In the genomic region with DNA sequence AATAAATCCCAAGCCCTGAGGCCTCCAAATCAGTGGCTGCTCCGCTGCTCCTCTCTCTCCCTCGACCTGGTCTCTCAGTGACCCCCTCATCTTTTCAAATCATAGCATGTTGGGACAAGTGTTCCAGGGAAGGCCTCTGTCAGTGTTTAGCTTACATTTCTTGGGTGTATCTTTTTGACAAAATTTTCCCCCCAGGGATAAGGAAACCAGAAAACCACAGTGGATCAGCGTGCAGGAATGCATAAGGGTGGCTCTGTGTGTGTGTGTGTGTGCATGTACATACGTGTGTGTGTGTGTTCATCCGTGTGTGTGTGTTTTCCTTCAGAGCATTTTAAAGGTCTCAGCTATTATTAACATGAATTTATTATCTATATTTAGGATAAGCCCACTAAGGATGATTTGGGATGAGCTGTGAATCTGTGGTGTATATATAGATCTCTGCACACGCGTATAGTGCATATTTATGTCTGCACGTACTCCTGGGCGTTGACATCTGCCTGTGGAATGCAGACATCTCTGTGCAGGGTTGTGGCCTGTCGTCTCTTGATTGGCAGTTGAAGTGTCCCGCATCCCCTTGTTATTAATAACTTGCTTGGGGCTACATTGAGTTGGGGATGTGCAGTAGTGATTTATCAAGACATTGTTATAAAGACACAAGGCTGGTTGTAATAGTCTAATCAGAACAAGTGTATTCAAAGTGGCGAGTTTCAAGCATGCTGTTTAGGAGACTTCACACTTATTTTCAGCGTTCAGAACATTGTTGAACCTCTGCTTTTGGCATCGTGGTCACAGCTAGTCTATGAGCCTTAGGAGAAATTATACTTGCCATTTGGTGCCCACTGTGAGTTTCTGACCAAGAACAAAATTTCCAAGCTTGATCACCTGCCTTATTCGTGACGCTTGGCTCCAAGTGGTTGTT, we compare ENCODE assay signal across 15 cellular contexts. TPM values are rescaled to one million over a fixed set of nuclear protein-coding genes. Genes with fewer than 3 reads are reported as not detected.
A peak's percentile ranks its signal among the peaks of the same experiment; 100 is the strongest.
DNase-seq lines count a peak whose midpoint lies in the region; ATAC-seq and TF ChIP-seq lines count a peak whose summit lies in the region.
"Had no signal": no experiment of that assay in that cellular context is flagged by ENCODE, and none has a peak within 500 bp of the region (broad histone marks: within the 10 kb centered on the region; RNA-seq: fewer than 3 reads in every experiment).

No MANE protein-coding gene starts in this region.

- H3K36me3 ChIP-seq in cardiac muscle cell (no peaks in the 10 kb centered on the region), RWPE2 (ENCODE audit: low read depth) (no peaks in the 10 kb centered on the region), thymus (ENCODE audit: control insufficient read depth, insufficient read depth) (peaks cover 6% of the 10 kb centered on the region), aorta (ENCODE audit: control insufficient read depth in 1 of 2, insufficient read depth in 2 of 2, low read length in 1 of 2) (no peaks in the 10 kb centered on the region)

- H3K9me3 ChIP-seq in cardiac muscle cell (ENCODE audit: low read depth) (no peaks in the 10 kb centered on the region), RWPE2 (ENCODE audit: severe bottlenecking) (no peaks in the 10 kb centered on the region), thymus (ENCODE audit: control insufficient read depth) (no peaks in the 10 kb centered on the region), aorta (ENCODE audit: control insufficient read depth, low read length) (no peaks in the 10 kb centered on the region)

- 72% methylated on average over 16 of the region's 16 CpGs for WGBS in thymus
- WGBS in aorta, 2 donors, result 70 to 74% methylated on average over 16 of the region's 16 CpGs

- intact Hi-C loops in left ventricle myocardium superior (cut with micrococcal nuclease), result no loop called here
- intact Hi-C loops in aorta (cut with DNase I), result no loop called here

- no peak for DNase-seq in cardiac muscle cell (ENCODE audit: low read depth in 1 of 2, low spot score in 1 of 2)
- DNase-seq in left ventricle myocardium superior, result no peak
- DNase-seq in RWPE2 (ENCODE audit: low spot score), result no peak
- DNase-seq in foreskin melanocyte, result peak; percentile 53
- DNase-seq in NCI-H2227 (lab: John Stamatoyannopoulos, UW; ENCODE audit: unreplicated experiment), result no peak
- DNase-seq in aorta, result no peak
- DNase-seq: activated CD4-positive, CD25-positive, alpha-beta regulatory T cell; activated T-cell treated with anti-CD3 and anti-CD28 coated beads, Interleukin-2, amount 50 U/mL, for 1 hour; HCEC 1CT; NCI-H1694 treated with DMSO at 0.1 percent for 48 hours; NCI-H748 treated with DMSO at 0.1 percent for 48 hours; stimulated activated CD8-positive, alpha-beta memory T cell treated with anti-CD3 and anti-CD28 coated beads, Interleukin-4, amount 100 ng/mL, for 48 hours had no signal

- ATAC-seq in left ventricle myocardium superior (no peak), RWPE2 (ENCODE audit: low read depth) (peak; percentile 70), GM18505 (IDR thresholded peaks at IDR 0.05; ENCODE audit: unreplicated experiment) (no peak), aorta (ENCODE audit: low FRiP score) (no peak)

- H3K4me3 ChIP-seq in cardiac muscle cell, result no peak overlapping the region
- H3K4me3 ChIP-seq in RWPE2 (ENCODE audit: severe bottlenecking), result no peak overlapping the region
- no peak overlapping the region for H3K4me3 ChIP-seq in thymus (ENCODE audit: low read length)
- no peak overlapping the region for H3K4me3 ChIP-seq in aorta (ENCODE audit: low read length in 2 of 2)

- H3K27ac ChIP-seq in cardiac muscle cell (peak overlapping the region; percentile 4), RWPE2 (ENCODE audit: poor library complexity, severe bottlenecking) (peak overlapping the region; percentile 79), thymus (ENCODE audit: low read depth) (peak overlapping the region; percentile 39), aorta (ENCODE audit: low read depth in 1 of 2, low read length in 2 of 2) (no peak overlapping the region)
- H3K27ac ChIP-seq: parathyroid adenoma had no signal

- no peaks in the 10 kb centered on the region for H3K27me3 ChIP-seq in cardiac muscle cell
- H3K27me3 ChIP-seq in RWPE2 (ENCODE audit: insufficient read depth, poor library complexity, severe bottlenecking), result no peaks in the 10 kb centered on the region
- H3K27me3 ChIP-seq in thymus (ENCODE audit: control insufficient read depth, insufficient read depth), result no peaks in the 10 kb centered on the region
- H3K27me3 ChIP-seq in aorta (ENCODE audit: control insufficient read depth in 1 of 2, insufficient read depth in 2 of 2, low read length in 1 of 2), result no peaks in the 10 kb centered on the region

- H3K4me1 ChIP-seq in cardiac muscle cell (ENCODE audit: low read depth), result peaks cover 51% of the 10 kb centered on the region
- peaks cover 33% of the 10 kb centered on the region for H3K4me1 ChIP-seq in RWPE2 (ENCODE audit: insufficient read depth, poor library complexity, severe bottlenecking)
- peaks cover 73% of the 10 kb centered on the region for H3K4me1 ChIP-seq in thymus (ENCODE audit: control insufficient read depth, insufficient read depth, low read length)
- H3K4me1 ChIP-seq in aorta (ENCODE audit: control insufficient read depth in 1 of 2, insufficient read depth in 2 of 2, low read length in 2 of 2), result peaks cover 3 to 7% of the 10 kb centered on the region in 2 donors
- H3K4me1 ChIP-seq: parathyroid adenoma had no signal

- TF ChIP-seq POLR2A in GM18505 (IDR thresholded peaks at IDR 0.05; ENCODE audit: borderline replicate concordance, extremely low read depth, insufficient read depth, insufficient read length), result no peak

- no peak for TF ChIP-seq CTCF in cardiac muscle cell (IDR thresholded peaks at IDR 0.05; ENCODE audit: low read depth, low read length)
- TF ChIP-seq CTCF in RWPE2 (IDR thresholded peaks at IDR 0.05; ENCODE audit: poor library complexity, severe bottlenecking), result no peak

RNA-seq across cellular contexts. Expression of gene GALNT2, which starts 55.6 kb away (rescaled TPM):
- total RNA-seq in cardiac muscle cell, result 83.5 and 92.1 TPM in 2 replicates
- polyA plus RNA-seq in cardiac muscle cell, result 71.4 and 73.5 TPM in 2 replicates
- total RNA-seq in left ventricle myocardium superior, result 22.0 TPM
- polyA plus RNA-seq in thymus, result 33.9 TPM
- 100 to 1,000 TPM; 109 to 116 TPM for total RNA-seq in aorta
- 100 to 1,000 TPM in 1 of 2 donors, 10 to 100 TPM in 1; 29.1 to 101 TPM for polyA plus RNA-seq in aorta

Comparison
In these comparisons a context has a peak if more than half of its experiments do, and no peak if none do; other contexts are left out.
1. H3K27ac ChIP-seq: peak in cardiac muscle cell (single experiment), RWPE2 (single experiment) and thymus (single experiment); none in aorta (0 of 2).